ENCODE assay signal across 35 cellular contexts in genomic region chr12:106732890-106733289, GRCh38.
"Had no signal": no experiment of that assay in that cellular context is flagged by ENCODE, and none has a peak within 500 bp of the region (broad histone marks: within the 10 kb centered on the region; RNA-seq: fewer than 3 reads in every experiment).

No MANE protein-coding gene starts in this region.

- H3K4me3 ChIP-seq: MG63 had no signal

- H3K27me3 ChIP-seq: MG63 had no signal

- DNase-seq: Karpas-422, Kasumi-1, MG63, MM.1S, MV-4-11, NCI-H1048, NCI-H1092, NCI-H1092 treated with DMSO at 0.1 percent for 48 hours, NCI-H1105, NCI-H1105 treated with DMSO at 0.1 percent for 48 hours, NCI-H1417, NCI-H1417 treated with DMSO at 0.1 percent for 48 hours, NCI-H1436, NCI-H1436 treated with DMSO at 0.1 percent for 48 hours, NCI-H146, NCI-H1694, NCI-H1694 treated with DMSO at 0.1 percent for 48 hours, NCI-H187, NCI-H187 treated with DMSO at 0.1 percent for 48 hours, NCI-H1930, NCI-H2029, NCI-H2029 treated with DMSO at 0.1 percent for 48 hours, NCI-H2081, NCI-H2081 treated with DMSO at 0.1 percent for 48 hours, NCI-H2107, NCI-H2171, NCI-H2171 treated with DMSO at 0.1 percent for 48 hours, NCI-H2227 treated with DMSO at 0.1 percent for 48 hours, NCI-H226, NCI-H345, NCI-H446, NCI-H446 treated with DMSO at 0.1 percent for 48 hours, NCI-H510A, NCI-H510A treated with DMSO at 0.1 percent for 48 hours had no signal

- H3K9me3 ChIP-seq: MG63 had no signal

- H3K36me3 ChIP-seq: MG63 had no signal

- H3K27ac ChIP-seq: KMS-11 had no signal
